ENCODE assay signal across 2 cellular contexts in the genomic region with DNA sequence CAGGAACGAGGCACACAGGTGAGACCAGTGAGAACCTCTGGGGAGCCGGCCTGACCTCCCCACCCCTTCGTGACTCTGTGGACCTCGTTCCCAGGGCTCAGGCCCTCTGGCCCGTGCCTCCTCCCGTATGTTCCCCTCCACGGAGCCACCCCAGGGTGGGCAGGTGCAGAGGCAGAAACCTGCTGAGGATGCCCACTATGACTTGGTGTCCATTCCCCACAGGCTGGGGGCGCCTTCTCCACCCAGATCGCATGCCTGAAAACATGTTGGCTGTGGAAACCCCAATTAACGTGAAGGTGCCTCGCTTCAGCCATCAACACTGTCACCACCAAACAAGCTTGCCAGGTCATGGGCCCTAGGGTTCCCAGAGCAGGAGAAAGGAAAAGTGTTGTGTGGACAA.
TF ChIP-seq lines count a peak whose summit lies in the region.

No MANE protein-coding gene starts in this region.

TF ChIP-seq in SK-N-SH, 30 proteins besides CTCF, POLR2A, EP300 and RAD21 (continued from another document):
- TF ChIP-seq, protein P1, sequence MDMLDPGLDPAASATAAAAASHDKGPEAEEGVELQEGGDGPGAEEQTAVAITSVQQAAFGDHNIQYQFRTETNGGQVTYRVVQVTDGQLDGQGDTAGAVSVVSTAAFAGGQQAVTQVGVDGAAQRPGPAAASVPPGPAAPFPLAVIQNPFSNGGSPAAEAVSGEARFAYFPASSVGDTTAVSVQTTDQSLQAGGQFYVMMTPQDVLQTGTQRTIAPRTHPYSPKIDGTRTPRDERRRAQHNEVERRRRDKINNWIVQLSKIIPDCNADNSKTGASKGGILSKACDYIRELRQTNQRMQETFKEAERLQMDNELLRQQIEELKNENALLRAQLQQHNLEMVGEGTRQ (IDR thresholded peaks at IDR 0.05; ENCODE audit: borderline replicate concordance, low read depth, low read length): no peak
- TF ChIP-seq YY1 (IDR thresholded peaks at IDR 0.05; ENCODE audit: low read depth): no peak
- TF ChIP-seq SMC3 (IDR thresholded peaks at IDR 0.05; ENCODE audit: low read depth, low read length): no peak
- no peak for TF ChIP-seq GABPA (IDR thresholded peaks at IDR 0.05; ENCODE audit: low read depth)
- no peak for TF ChIP-seq MEF2A (IDR thresholded peaks at IDR 0.05; ENCODE audit: borderline replicate concordance, low read depth)
- TF ChIP-seq, protein P2, sequence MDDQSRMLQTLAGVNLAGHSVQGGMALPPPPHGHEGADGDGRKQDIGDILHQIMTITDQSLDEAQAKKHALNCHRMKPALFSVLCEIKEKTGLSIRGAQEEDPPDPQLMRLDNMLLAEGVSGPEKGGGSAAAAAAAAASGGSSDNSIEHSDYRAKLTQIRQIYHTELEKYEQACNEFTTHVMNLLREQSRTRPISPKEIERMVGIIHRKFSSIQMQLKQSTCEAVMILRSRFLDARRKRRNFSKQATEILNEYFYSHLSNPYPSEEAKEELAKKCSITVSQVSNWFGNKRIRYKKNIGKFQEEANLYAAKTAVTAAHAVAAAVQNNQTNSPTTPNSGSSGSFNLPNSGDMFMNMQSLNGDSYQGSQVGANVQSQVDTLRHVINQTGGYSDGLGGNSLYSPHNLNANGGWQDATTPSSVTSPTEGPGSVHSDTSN (IDR thresholded peaks at IDR 0.05): no peak
- no peak for TF ChIP-seq JUND (IDR thresholded peaks at IDR 0.05)
- no peak for TF ChIP-seq NFIC (IDR thresholded peaks at IDR 0.05; ENCODE audit: borderline replicate concordance)
- TF ChIP-seq, protein P3, sequence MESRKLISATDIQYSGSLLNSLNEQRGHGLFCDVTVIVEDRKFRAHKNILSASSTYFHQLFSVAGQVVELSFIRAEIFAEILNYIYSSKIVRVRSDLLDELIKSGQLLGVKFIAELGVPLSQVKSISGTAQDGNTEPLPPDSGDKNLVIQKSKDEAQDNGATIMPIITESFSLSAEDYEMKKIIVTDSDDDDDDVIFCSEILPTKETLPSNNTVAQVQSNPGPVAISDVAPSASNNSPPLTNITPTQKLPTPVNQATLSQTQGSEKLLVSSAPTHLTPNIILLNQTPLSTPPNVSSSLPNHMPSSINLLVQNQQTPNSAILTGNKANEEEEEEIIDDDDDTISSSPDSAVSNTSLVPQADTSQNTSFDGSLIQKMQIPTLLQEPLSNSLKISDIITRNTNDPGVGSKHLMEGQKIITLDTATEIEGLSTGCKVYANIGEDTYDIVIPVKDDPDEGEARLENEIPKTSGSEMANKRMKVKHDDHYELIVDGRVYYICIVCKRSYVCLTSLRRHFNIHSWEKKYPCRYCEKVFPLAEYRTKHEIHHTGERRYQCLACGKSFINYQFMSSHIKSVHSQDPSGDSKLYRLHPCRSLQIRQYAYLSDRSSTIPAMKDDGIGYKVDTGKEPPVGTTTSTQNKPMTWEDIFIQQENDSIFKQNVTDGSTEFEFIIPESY (IDR thresholded peaks at IDR 0.05; ENCODE audit: borderline replicate concordance, low read depth): no peak
- no peak for TF ChIP-seq FOXJ3 (CRISPR knock-in tag; IDR thresholded peaks at IDR 0.05)
- TF ChIP-seq, protein P4, sequence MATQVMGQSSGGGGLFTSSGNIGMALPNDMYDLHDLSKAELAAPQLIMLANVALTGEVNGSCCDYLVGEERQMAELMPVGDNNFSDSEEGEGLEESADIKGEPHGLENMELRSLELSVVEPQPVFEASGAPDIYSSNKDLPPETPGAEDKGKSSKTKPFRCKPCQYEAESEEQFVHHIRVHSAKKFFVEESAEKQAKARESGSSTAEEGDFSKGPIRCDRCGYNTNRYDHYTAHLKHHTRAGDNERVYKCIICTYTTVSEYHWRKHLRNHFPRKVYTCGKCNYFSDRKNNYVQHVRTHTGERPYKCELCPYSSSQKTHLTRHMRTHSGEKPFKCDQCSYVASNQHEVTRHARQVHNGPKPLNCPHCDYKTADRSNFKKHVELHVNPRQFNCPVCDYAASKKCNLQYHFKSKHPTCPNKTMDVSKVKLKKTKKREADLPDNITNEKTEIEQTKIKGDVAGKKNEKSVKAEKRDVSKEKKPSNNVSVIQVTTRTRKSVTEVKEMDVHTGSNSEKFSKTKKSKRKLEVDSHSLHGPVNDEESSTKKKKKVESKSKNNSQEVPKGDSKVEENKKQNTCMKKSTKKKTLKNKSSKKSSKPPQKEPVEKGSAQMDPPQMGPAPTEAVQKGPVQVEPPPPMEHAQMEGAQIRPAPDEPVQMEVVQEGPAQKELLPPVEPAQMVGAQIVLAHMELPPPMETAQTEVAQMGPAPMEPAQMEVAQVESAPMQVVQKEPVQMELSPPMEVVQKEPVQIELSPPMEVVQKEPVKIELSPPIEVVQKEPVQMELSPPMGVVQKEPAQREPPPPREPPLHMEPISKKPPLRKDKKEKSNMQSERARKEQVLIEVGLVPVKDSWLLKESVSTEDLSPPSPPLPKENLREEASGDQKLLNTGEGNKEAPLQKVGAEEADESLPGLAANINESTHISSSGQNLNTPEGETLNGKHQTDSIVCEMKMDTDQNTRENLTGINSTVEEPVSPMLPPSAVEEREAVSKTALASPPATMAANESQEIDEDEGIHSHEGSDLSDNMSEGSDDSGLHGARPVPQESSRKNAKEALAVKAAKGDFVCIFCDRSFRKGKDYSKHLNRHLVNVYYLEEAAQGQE (IDR thresholded peaks at IDR 0.05; ENCODE audit: low read depth, low read length): no peak
- no peak for TF ChIP-seq TEAD4 (IDR thresholded peaks at IDR 0.05; ENCODE audit: borderline replicate concordance, insufficient read depth)
TF ChIP-seq in SK-N-SH: peak in this region for 0.

TF ChIP-seq in SK-N-SH treated with all-trans-retinoic acid at 6 μM for 48 hours, 23 proteins besides CTCF, POLR2A, EP300 and RAD21 (continued from another document):
- TF ChIP-seq, protein P5, sequence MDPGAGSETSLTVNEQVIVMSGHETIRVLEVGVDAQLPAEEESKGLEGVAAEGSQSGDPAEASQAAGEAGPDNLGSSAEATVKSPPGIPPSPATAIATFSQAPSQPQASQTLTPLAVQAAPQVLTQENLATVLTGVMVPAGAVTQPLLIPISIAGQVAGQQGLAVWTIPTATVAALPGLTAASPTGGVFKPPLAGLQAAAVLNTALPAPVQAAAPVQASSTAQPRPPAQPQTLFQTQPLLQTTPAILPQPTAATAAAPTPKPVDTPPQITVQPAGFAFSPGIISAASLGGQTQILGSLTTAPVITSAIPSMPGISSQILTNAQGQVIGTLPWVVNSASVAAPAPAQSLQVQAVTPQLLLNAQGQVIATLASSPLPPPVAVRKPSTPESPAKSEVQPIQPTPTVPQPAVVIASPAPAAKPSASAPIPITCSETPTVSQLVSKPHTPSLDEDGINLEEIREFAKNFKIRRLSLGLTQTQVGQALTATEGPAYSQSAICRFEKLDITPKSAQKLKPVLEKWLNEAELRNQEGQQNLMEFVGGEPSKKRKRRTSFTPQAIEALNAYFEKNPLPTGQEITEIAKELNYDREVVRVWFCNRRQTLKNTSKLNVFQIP (CRISPR knock-in tag; IDR thresholded peaks at IDR 0.05; ENCODE audit: borderline replicate concordance, low read depth): no peak
- no peak for TF ChIP-seq TOX (CRISPR knock-in tag; IDR thresholded peaks at IDR 0.05; ENCODE audit: borderline replicate concordance)
